ENCODE assay signal across 8 cellular contexts in the genomic region with DNA sequence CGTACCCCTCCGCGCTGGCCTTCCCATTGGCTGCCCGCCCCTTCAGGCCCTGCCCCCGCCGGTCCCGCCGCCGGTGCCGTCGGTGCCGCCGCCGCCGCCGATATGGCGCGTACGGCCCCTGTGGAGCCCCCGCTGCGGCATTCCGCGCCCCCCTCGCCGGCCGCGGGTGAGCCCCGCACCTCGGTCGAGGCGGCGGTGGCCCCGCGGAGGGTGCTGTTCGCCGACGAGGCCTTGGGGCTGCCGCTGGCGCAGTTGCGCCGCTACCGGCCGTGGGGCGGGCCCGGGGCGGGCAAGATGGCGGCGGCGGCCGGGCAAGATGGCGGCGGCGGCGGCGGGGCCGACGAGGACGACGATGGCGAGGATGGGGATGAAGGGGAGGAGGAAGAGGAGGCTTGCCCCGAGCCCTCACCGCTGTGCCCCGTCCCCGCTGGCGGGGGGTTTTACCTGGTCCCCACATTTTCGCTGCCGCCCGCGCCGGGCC. TPM values are rescaled to one million over a fixed set of nuclear protein-coding genes. Genes with fewer than 3 reads are reported as not detected.
DNase-seq lines count a peak whose midpoint lies in the region; ATAC-seq, FAIRE-seq and TF ChIP-seq lines count a peak whose summit lies in the region.

Gene PPP1R3F (plus strand): TSS at position 26 of the 481 bp plus-strand sequence. CDS start 77 bp downstream, at position 103.

- H3K9ac ChIP-seq in K562 (ENCODE audit: insufficient read depth in 1 of 2, low read depth in 2 of 2, low read length in 2 of 2) (peak within 1 kb of the TSS; percentile 81 to 89), HepG2 (ENCODE audit: insufficient read depth, low read depth, low read length) (peak within 1 kb of the TSS; percentile 85)

- TF ChIP-seq POLR2A in K562 (conservative IDR thresholded peaks at IDR 0.05) (no peak), HepG2 (IDR thresholded peaks at IDR 0.05; ENCODE audit: insufficient read depth in 1 of 2, low read depth in 2 of 2, low read length in 2 of 2) (no peak)

- TF ChIP-seq RAD21 in K562 (CRISPR knock-in tag; conservative IDR thresholded peaks at IDR 0.05 in 1 of 2, IDR thresholded peaks at IDR 0.05 in 1 of 2) = no peak
- peak; percentile 20; the same call in 1 of the 2 replicates for TF ChIP-seq RAD21 in HepG2 (CRISPR knock-in tag; IDR thresholded peaks at IDR 0.05)

- H3K4me2 ChIP-seq in K562 (ENCODE audit: insufficient read depth, low read length) = peak within 1 kb of the TSS; percentile 90
- peak within 1 kb of the TSS; percentile 89 for H3K4me2 ChIP-seq in HepG2 (ENCODE audit: low read depth, low read length)

- H3K4me3 ChIP-seq in K562 (peak within 1 kb of the TSS; percentile 54), HepG2 (replicated peaks in 1 of 3; ENCODE audit: insufficient read depth in 1 of 3, low read depth in 2 of 3, low read length in 3 of 3) (peak within 1 kb of the TSS; percentile 57 to 82 (median 71))

- in situ Hi-C loops in K562 (cut with MboI) (no loop called here), HepG2 (cut with HindIII; ENCODE audit: extremely low pct_ligation_motif_present, low pct_unique_long_range_greater_than_20kb) (no loop called here)

- no peak for TF ChIP-seq CTCF in C4-2B (conservative IDR thresholded peaks at IDR 0.05)
- no peak for TF ChIP-seq CTCF in K562 (IDR thresholded peaks at IDR 0.05 in 2 of 3, conservative IDR thresholded peaks at IDR 0.05 in 1 of 3; ENCODE audit: insufficient read depth in 2 of 3, low read depth in 1 of 3, low read length in 3 of 3)
- TF ChIP-seq CTCF in HepG2 (CRISPR knock-in tag; IDR thresholded peaks at IDR 0.05) = no peak

- H4K20me1 ChIP-seq in K562 (replicated peaks; ENCODE audit: control insufficient read depth, insufficient read depth, low read length) (no peaks in the 10 kb centered on the region), HepG2 (ENCODE audit: insufficient read depth, low read length) (no peaks in the 10 kb centered on the region)

- peak; percentile 6 for ATAC-seq in GM19468 (IDR thresholded peaks at IDR 0.05; ENCODE audit: extremely low read depth, unreplicated experiment)
- ATAC-seq in HG03521 (IDR thresholded peaks at IDR 0.05; ENCODE audit: unreplicated experiment) = peak; percentile 14
- peak; percentile 6 for ATAC-seq in K562
- no peak; the same call in 2 of the 3 replicates for ATAC-seq in HepG2

- POLR2A ChIA-PET in K562 (lab: Yijun Ruan, JAX) (no interaction called here), HepG2 (lab: Yijun Ruan, JAX) (interaction anchor here (0.9 to 2.2 kb wide), 9 partner anchors 11 to 609 kb away, joined by 3 to 21 read pairs (median 5); partner anchors contain the start of gene CCDC22)

- peak in 1 of 4 experiments; percentile 23 for DNase-seq in K562 (ENCODE audit: extremely low read depth in 1 of 4, low spot score in 3 of 4)
- DNase-seq in HepG2 (ENCODE audit: low spot score) = no peak
- DNase-seq in NCI-H524 (lab: John Stamatoyannopoulos, UW) = no peak
- no peak for DNase-seq in ecto neural progenitor cell (ENCODE audit: low spot score)

- intact Hi-C loops in K562 (cut with micrococcal nuclease) (no loop called here), HepG2 (cut with micrococcal nuclease; ENCODE audit: unreplicated experiment) (loop anchor here (5.0 kb wide), 1 partner anchor 78 kb away; no protein-coding TSS in a partner anchor)

- WGBS in K562 (ENCODE audit: insufficient coverage, low coverage, missing lambda C conversion rate) = no CpG with 5 or more reads among the region's 70 CpGs
- 3% methylated on average over 12 of the region's 70 CpGs for whole genome bisulfite sequencing in HepG2 (ENCODE audit: low lambda C conversion rate)

- CTCF ChIA-PET in K562 (lab: Yijun Ruan, JAX; ENCODE audit: low intra/inter-chr PET ratio) (no interaction called here), HepG2 (lab: Yijun Ruan, JAX; ENCODE audit: low intra/inter-chr PET ratio, low total read pairs) (no interaction called here)

- no peaks in the 10 kb centered on the region for H3K9me1 ChIP-seq in K562 (ENCODE audit: control insufficient read depth, insufficient read depth, low read length)

- H3K36me3 ChIP-seq in K562 (ENCODE audit: control insufficient read depth, insufficient read depth, low read length) = 0 out of 3 replicates have a peak, but pooled peaks cover 3% of the 10 kb centered on the region
- H3K36me3 ChIP-seq in HepG2 (replicated peaks in 1 of 2; ENCODE audit: control insufficient read depth in 1 of 2, insufficient read depth in 2 of 2, low read length in 2 of 2) = no peaks in the 10 kb centered on the region

- no TSS peak for BruUV-seq in K562 (replicated peaks; lab: Mats Ljungman, UMichigan)
- no TSS peak for BruUV-seq in HepG2 (replicated peaks; lab: Mats Ljungman, UMichigan)

- TF ChIP-seq EP300 in K562 (IDR thresholded peaks at IDR 0.05; ENCODE audit: low read length) (no peak), HepG2 (IDR thresholded peaks at IDR 0.05; ENCODE audit: low read depth in 2 of 2, low read length in 2 of 2) (no peak), HepG2 (CRISPR knock-in tag; IDR thresholded peaks at IDR 0.05; ENCODE audit: borderline replicate concordance) (no peak)

- H3K27me3 ChIP-seq in K562 (ENCODE audit: control insufficient read depth in 2 of 2, insufficient read depth in 2 of 2, low read length in 2 of 2) (no peaks in the 10 kb centered on the region), HepG2 (ENCODE audit: control insufficient read depth in 1 of 2, insufficient read depth in 2 of 2, low read length in 2 of 2) (no peaks in the 10 kb centered on the region; a peak in 1 of 5 replicates)

- H3K27ac ChIP-seq in C4-2B (peak within 1 kb of the TSS; percentile 98), K562 (ENCODE audit: extremely low read depth, low read depth, low read length) (peak within 1 kb of the TSS; percentile 95), HepG2 (ENCODE audit: extremely low read length, insufficient read depth, low read length) (peak within 1 kb of the TSS; percentile 91), temporal lobe (ENCODE audit: low read depth, low read length) (peak within 1 kb of the TSS; percentile 88)

- no peaks in the 10 kb centered on the region for H3K9me3 ChIP-seq in K562 (replicated peaks; ENCODE audit: control insufficient read depth, insufficient read depth, low read depth, low read length)
- H3K9me3 ChIP-seq in HepG2 (ENCODE audit: low read length) = no peaks in the 10 kb centered on the region

- H3K79me2 ChIP-seq in K562 (ENCODE audit: control insufficient read depth, insufficient read depth, low read length) (peaks cover 32% of the 10 kb centered on the region), HepG2 (ENCODE audit: insufficient read depth, low read length) (peaks cover 12% of the 10 kb centered on the region)

- H3K4me1 ChIP-seq in K562 (replicated peaks in 1 of 2; ENCODE audit: control insufficient read depth in 2 of 2, insufficient read depth in 2 of 2, low read length in 2 of 2) (peaks cover 25 to 28% of the 10 kb centered on the region in 2 experiments; a peak in 4 of 5 replicates), HepG2 (ENCODE audit: insufficient read depth, low read length) (peaks cover 43% of the 10 kb centered on the region)

- no peak for FAIRE-seq in K562 (lab: Jason Lieb, UNC)
- no peak for FAIRE-seq in HepG2 (lab: Jason Lieb, UNC)

- H2AFZ ChIP-seq in K562 (ENCODE audit: low read depth, low read length) (peak within 1 kb of the TSS; percentile 97), HepG2 (ENCODE audit: low read length) (peak within 1 kb of the TSS; percentile 42)

RNA-seq across cellular contexts. Expression of gene PPP1R3F, which starts in this region (rescaled TPM):
- total RNA-seq in K562 (2011; cell fraction: chromatin; rRNA removed; ENCODE audit: low replicate concordance) = 1.2 and 2.2 TPM in 2 replicates
- total RNA-seq in K562 (2011; cell fraction: nucleolus; rRNA removed) = 2.7 and 5.1 TPM in 2 replicates
- 0.88 and 1.1 TPM in 2 replicates for total RNA-seq in K562 (2011; cell fraction: nucleoplasm; rRNA removed)
- 0.54 and 0.69 TPM in 2 replicates for total RNA-seq in K562 (2014; rRNA removed)
- 0.06 and 0.18 TPM in 2 replicates for total RNA-seq in K562 (2014; rRNA removed; fragmentation: Illumina TruSeq; extraction: Trizol)
- 0.57 and 0.91 TPM in 2 replicates for total RNA-seq in K562 (2015; rRNA removed; fragmentation: Illumina TruSeq; extraction: Trizol)
- 0.81 and 0.86 TPM in 2 replicates for total RNA-seq in K562 (2021)
- 0.32 and 0.61 TPM in 2 replicates for polyA plus RNA-seq in K562 (2011; rRNA removed)
- 0.38 and 0.52 TPM in 2 replicates for polyA plus RNA-seq in K562 (2011; cell fraction: cytosol; rRNA removed)
- 1.6 and 2.2 TPM in 2 replicates for polyA plus RNA-seq in K562 (2011; cell fraction: nucleus; rRNA removed)
- 0.39 and 1.00 TPM in 2 replicates for polyA plus RNA-seq in K562 (2012)
- polyA plus RNA-seq in K562 (2014; fragmentation: Illumina TruSeq; extraction: Trizol) = 0.16 and 0.32 TPM in 2 replicates
- under 1 TPM in 1 of 2 experiments, not detected in 1; 0.03 TPM for polyA plus RNA-seq in K562 (2014; fragmentation: Nextera tagmentation; extraction: Ambion mirVana)
- 0.56 and 1.1 TPM in 2 replicates for polyA plus RNA-seq in K562 (2014; rRNA removed)
- polyA minus RNA-seq in K562 (2011; rRNA and poly(A)+ RNA removed) = 0.18 and 0.36 TPM in 2 replicates
- polyA minus RNA-seq in K562 (2011; cell fraction: cytosol; rRNA and poly(A)+ RNA removed) = not detected in 2 replicates
- polyA minus RNA-seq in K562 (2011; cell fraction: nucleus; rRNA and poly(A)+ RNA removed) = 3.0 and 3.4 TPM in 2 replicates
- total RNA-seq in HepG2 (2016; rRNA removed; fragmentation: Illumina TruSeq; extraction: Trizol) = 0.07 and 0.84 TPM in 2 replicates
- 0.44 and 0.71 TPM in 2 replicates for total RNA-seq in HepG2 (2016; cell fraction: cytosol; rRNA removed; fragmentation: Illumina TruSeq; extraction: Trizol; ENCODE audit: low read depth)
- total RNA-seq in HepG2 (2016; cell fraction: insoluble cytoplasmic fraction; rRNA removed; fragmentation: Illumina TruSeq; extraction: Trizol) = 0.33 and 0.63 TPM in 2 replicates
- 0.37 and 1.1 TPM in 2 replicates for total RNA-seq in HepG2 (2016; cell fraction: membrane; rRNA removed; fragmentation: Illumina TruSeq; extraction: Trizol)
- total RNA-seq in HepG2 (2016; cell fraction: nucleus; rRNA removed; fragmentation: Illumina TruSeq; extraction: Trizol) = 0.88 and 1.4 TPM in 2 replicates
- polyA plus RNA-seq in HepG2 (2011; rRNA removed) = 0.46 and 0.82 TPM in 2 replicates
- polyA plus RNA-seq in HepG2 (2011; cell fraction: cytosol; rRNA removed) = 0.34 and 0.35 TPM in 2 replicates
- polyA plus RNA-seq in HepG2 (2011; cell fraction: nucleus; rRNA removed) = 2.1 and 2.2 TPM in 2 replicates
- 0.32 and 0.55 TPM in 2 replicates for polyA plus RNA-seq in HepG2 (2012)
- 0.16 and 0.43 TPM in 2 replicates for polyA plus RNA-seq in HepG2 (2016; cell fraction: cytosol; fragmentation: Illumina TruSeq; extraction: Trizol; ENCODE audit: low read depth)
- 0.26 and 0.32 TPM in 2 replicates for polyA plus RNA-seq in HepG2 (2016; cell fraction: insoluble cytoplasmic fraction; fragmentation: Illumina TruSeq; extraction: Trizol; ENCODE audit: low read depth)
- polyA plus RNA-seq in HepG2 (2016; cell fraction: membrane; fragmentation: Illumina TruSeq; extraction: Trizol; ENCODE audit: low read depth) = 0.18 and 0.26 TPM in 2 replicates
- polyA plus RNA-seq in HepG2 (2016; cell fraction: nucleus; fragmentation: Illumina TruSeq; extraction: Trizol; ENCODE audit: insufficient read depth, low read depth) = 0.87 and 0.98 TPM in 2 replicates
- 0.70 and 0.75 TPM in 2 replicates for polyA minus RNA-seq in HepG2 (2011; rRNA and poly(A)+ RNA removed; ENCODE audit: low replicate concordance)
- polyA minus RNA-seq in HepG2 (2011; cell fraction: cytosol; rRNA and poly(A)+ RNA removed) = 0.18 and 0.99 TPM in 2 replicates
- polyA minus RNA-seq in HepG2 (2011; cell fraction: nucleus; rRNA and poly(A)+ RNA removed) = 2.5 and 3.3 TPM in 2 replicates
- 9.6 TPM for total RNA-seq in temporal lobe
